1 cellular context compared by ENCODE assay signal in genomic region chr1:34847094-34847493, GRCh38.
A peak's percentile ranks its signal among the peaks of the same experiment; 100 is the strongest.
TF ChIP-seq lines count a peak whose summit lies in the region.

No MANE protein-coding gene starts in this region.

TF ChIP-seq in HepG2, 621 proteins besides CTCF, POLR2A, EP300 and RAD21 (continued from another document and continues in another):
- no peak for TF ChIP-seq THAP8 (CRISPR knock-in tag; IDR thresholded peaks at IDR 0.05; ENCODE audit: borderline replicate concordance)
- no peak for TF ChIP-seq KMT2B (CRISPR knock-in tag; IDR thresholded peaks at IDR 0.05)
- TF ChIP-seq ZNF513 (CRISPR knock-in tag; conservative IDR thresholded peaks at IDR 0.05) = no peak
- peak; percentile 79 for TF ChIP-seq BCL6 (CRISPR knock-in tag; IDR thresholded peaks at IDR 0.05)
- TF ChIP-seq HOXA3 (CRISPR knock-in tag; IDR thresholded peaks at IDR 0.05) = no peak
- TF ChIP-seq KAT2B (IDR thresholded peaks at IDR 0.05; ENCODE audit: borderline replicate concordance, low read depth, low read length) = no peak
- no peak for TF ChIP-seq HOXA5 (CRISPR knock-in tag; IDR thresholded peaks at IDR 0.05)
- TF ChIP-seq ZNF770 (CRISPR knock-in tag; IDR thresholded peaks at IDR 0.05) = no peak
- TF ChIP-seq MTERF4 (CRISPR knock-in tag; IDR thresholded peaks at IDR 0.05) = no peak
- no peak for TF ChIP-seq ZFP36 (IDR thresholded peaks at IDR 0.05; ENCODE audit: borderline replicate concordance, low read depth, low read length, partially characterized antibody)
- no peak for TF ChIP-seq EED (CRISPR knock-in tag; IDR thresholded peaks at IDR 0.05)
- no peak for TF ChIP-seq ZNF142 (CRISPR knock-in tag; IDR thresholded peaks at IDR 0.05)
- TF ChIP-seq GMEB2 (CRISPR knock-in tag; IDR thresholded peaks at IDR 0.05; ENCODE audit: low read depth) = no peak
- TF ChIP-seq ZNF549 (CRISPR knock-in tag; IDR thresholded peaks at IDR 0.05) = no peak
- no peak for TF ChIP-seq ZNF713 (CRISPR knock-in tag; IDR thresholded peaks at IDR 0.05)
- TF ChIP-seq ZC3H4 (CRISPR knock-in tag; IDR thresholded peaks at IDR 0.05; ENCODE audit: borderline replicate concordance) = no peak
- no peak for TF ChIP-seq PCBP1 (IDR thresholded peaks at IDR 0.05; ENCODE audit: borderline replicate concordance, low read depth, low read length)
- no peak for TF ChIP-seq ZMAT3 (CRISPR knock-in tag; conservative IDR thresholded peaks at IDR 0.05)
- no peak for TF ChIP-seq PHF5A (CRISPR knock-in tag; IDR thresholded peaks at IDR 0.05; ENCODE audit: low read depth, unreplicated experiment)
- no peak for TF ChIP-seq TAF1 (CRISPR knock-in tag; IDR thresholded peaks at IDR 0.05)
- TF ChIP-seq RAD51 (IDR thresholded peaks at IDR 0.05; ENCODE audit: borderline replicate concordance) = no peak
- no peak for TF ChIP-seq ISX (CRISPR knock-in tag; conservative IDR thresholded peaks at IDR 0.05)
- TF ChIP-seq HINFP (CRISPR knock-in tag; IDR thresholded peaks at IDR 0.05; ENCODE audit: low read depth) = no peak
- TF ChIP-seq NR2F6 (IDR thresholded peaks at IDR 0.05) = peak; percentile 81
- peak; percentile 76 for TF ChIP-seq NR2F6 (CRISPR knock-in tag; IDR thresholded peaks at IDR 0.05)
- no peak for TF ChIP-seq NFE2L1 (CRISPR knock-in tag; IDR thresholded peaks at IDR 0.05; ENCODE audit: borderline replicate concordance)
- TF ChIP-seq SMAD3 (CRISPR knock-in tag; IDR thresholded peaks at IDR 0.05) = no peak
- TF ChIP-seq ZNF20 (CRISPR knock-in tag; IDR thresholded peaks at IDR 0.05) = no peak
- no peak for TF ChIP-seq ZNF564 (CRISPR knock-in tag; IDR thresholded peaks at IDR 0.05)
- no peak for TF ChIP-seq ZFP1 (CRISPR knock-in tag; IDR thresholded peaks at IDR 0.05)
- TF ChIP-seq MTF2 (CRISPR knock-in tag; IDR thresholded peaks at IDR 0.05; ENCODE audit: borderline replicate concordance) = no peak
- TF ChIP-seq ZNF512 (CRISPR knock-in tag; IDR thresholded peaks at IDR 0.05) = no peak
- no peak for TF ChIP-seq TRIM24 (CRISPR knock-in tag; IDR thresholded peaks at IDR 0.05)
- TF ChIP-seq MZF1 (CRISPR knock-in tag; IDR thresholded peaks at IDR 0.05; ENCODE audit: borderline replicate concordance) = no peak
- no peak for TF ChIP-seq SOX6 (IDR thresholded peaks at IDR 0.05)
- TF ChIP-seq SOX6 (CRISPR knock-in tag; IDR thresholded peaks at IDR 0.05) = peak; percentile 97
- TF ChIP-seq FOXA3 (CRISPR knock-in tag; IDR thresholded peaks at IDR 0.05) = peak; percentile 42; the same call in 1 of the 2 replicates
- TF ChIP-seq THAP9 (CRISPR knock-in tag; IDR thresholded peaks at IDR 0.05; ENCODE audit: borderline replicate concordance) = no peak
- no peak for TF ChIP-seq PHF8 (CRISPR knock-in tag; IDR thresholded peaks at IDR 0.05)
- TF ChIP-seq POGZ (CRISPR knock-in tag; IDR thresholded peaks at IDR 0.05) = no peak
- peak; percentile 71 for TF ChIP-seq TCF7 (IDR thresholded peaks at IDR 0.05; ENCODE audit: low read depth)
- TF ChIP-seq ZSCAN20 (CRISPR knock-in tag; IDR thresholded peaks at IDR 0.05; ENCODE audit: borderline replicate concordance) = no peak
- TF ChIP-seq ZNF556 (CRISPR knock-in tag; IDR thresholded peaks at IDR 0.05; ENCODE audit: borderline replicate concordance) = no peak
- TF ChIP-seq HNF1B (CRISPR knock-in tag; IDR thresholded peaks at IDR 0.05) = no peak
- no peak for TF ChIP-seq ZMYM3 (CRISPR knock-in tag; IDR thresholded peaks at IDR 0.05)
- TF ChIP-seq MEF2D (CRISPR knock-in tag; IDR thresholded peaks at IDR 0.05) = no peak
- TF ChIP-seq AKAP8 (CRISPR knock-in tag; IDR thresholded peaks at IDR 0.05) = no peak
